In genomic region chr10:75703191-75703861, GRCh38 we compare ENCODE assay signal across 18 cellular contexts.
DNase-seq lines count a peak whose midpoint lies in the region; ATAC-seq and FAIRE-seq lines count a peak whose summit lies in the region.
"Had no signal": no experiment of that assay in that cellular context is flagged by ENCODE, and none has a peak within 500 bp of the region (broad histone marks: within the 10 kb centered on the region; RNA-seq: fewer than 3 reads in every experiment).

No MANE protein-coding gene starts in this region.

- DNase-seq in NCI-H82 (lab: John Stamatoyannopoulos, UW) (peak; percentile 3), NCI-H82 treated with DMSO at 0.1 percent for 48 hours (lab: John Stamatoyannopoulos, UW; ENCODE audit: unreplicated experiment) (no peak), SW480 (ENCODE audit: low spot score) (peak; percentile 12), left kidney (ENCODE audit: low read depth, low spot score) (peak; percentile 89), small intestine (peak; percentile 54), NCI-H446 (lab: John Stamatoyannopoulos, UW) (no peak), NCI-H524 treated with DMSO at 0.1 percent for 48 hours (lab: John Stamatoyannopoulos, UW) (no peak)
- DNase-seq: ACHN; C1 segment of cervical spinal cord; Calu3; CD4-positive, alpha-beta T cell; DMS 273 treated with DMSO at 0.1 percent for 48 hours; DMS79; HCEC 1CT; IMR-90 had no signal

- H3K4me1 ChIP-seq in small intestine (ENCODE audit: control insufficient read depth in 2 of 2, insufficient read depth in 1 of 2, low read depth in 1 of 2, low read length in 1 of 2): no peaks in the 10 kb centered on the region

- H3K36me3 ChIP-seq in small intestine (ENCODE audit: control insufficient read depth in 2 of 2, insufficient read depth in 2 of 2, low read length in 2 of 2): no peaks in the 10 kb centered on the region

- H3K4me3 ChIP-seq in small intestine (ENCODE audit: low read depth in 1 of 2, low read length in 2 of 2): no peak overlapping the region
- H3K4me3 ChIP-seq: GM12878 had no signal

- H3K9me3 ChIP-seq in small intestine (ENCODE audit: control insufficient read depth, low read depth): no peaks in the 10 kb centered on the region

- no peaks in the 10 kb centered on the region for H3K27me3 ChIP-seq in small intestine (ENCODE audit: control insufficient read depth in 2 of 2, insufficient read depth in 2 of 2, low read length in 2 of 2)

- H3K27ac ChIP-seq in small intestine (ENCODE audit: low read depth in 1 of 2, low read length in 1 of 2): no peak overlapping the region

- no peak for ATAC-seq in GM18907 (IDR thresholded peaks at IDR 0.05; ENCODE audit: unreplicated experiment)
- ATAC-seq: GM12878 had no signal

- 26 to 63% (median 45%) methylated on average over 9 of the region's 9 CpGs for WGBS in small intestine, 3 donors

- no peak for FAIRE-seq in small intestine (lab: Jason Lieb, UNC)
- FAIRE-seq: GM12878, GM18507 had no signal

Comparison
In these comparisons a context has a peak if more than half of its experiments do, and no peak if none do; other contexts are left out.
1. DNase-seq: peak in NCI-H82 (single experiment), SW480 (single experiment), left kidney (single experiment) and small intestine (single experiment); none in NCI-H82 treated with DMSO at 0.1 percent for 48 hours (single experiment), NCI-H446 (0 of 2) and NCI-H524 treated with DMSO at 0.1 percent for 48 hours (single experiment).